ENCODE assay signal across 21 cellular contexts in genomic region chr20:25580711-25581110, GRCh38. TPM values are rescaled to one million over a fixed set of nuclear protein-coding genes. Genes with fewer than 3 reads are reported as not detected.
DNase-seq lines count a peak whose midpoint lies in the region; TF ChIP-seq lines count a peak whose summit lies in the region.
"Had no signal": no experiment of that assay in that cellular context is flagged by ENCODE, and none has a peak within 500 bp of the region (broad histone marks: within the 10 kb centered on the region; RNA-seq: fewer than 3 reads in every experiment).

No MANE protein-coding gene starts in this region.

- TF ChIP-seq CTCF in cardiac fibroblast (IDR thresholded peaks at IDR 0.05; ENCODE audit: low read depth, low read length): no peak
- no peak for TF ChIP-seq CTCF in stomach (IDR thresholded peaks at IDR 0.05)
- TF ChIP-seq CTCF in testis (IDR thresholded peaks at IDR 0.05): no peak

- H3K4me3 ChIP-seq in cardiac fibroblast (replicated peaks in 1 of 2; ENCODE audit: low read depth in 2 of 2, low read length in 2 of 2) (no peak overlapping the region), stomach (no peak overlapping the region), testis (no peak overlapping the region)
- H3K4me3 ChIP-seq: body of pancreas, mucosa of descending colon, neural progenitor cell had no signal

- DNase-seq in DMS79 treated with DMSO at 0.1 percent for 48 hours (lab: John Stamatoyannopoulos, UW) (peak; percentile 2), DMS79 (lab: John Stamatoyannopoulos, UW) (no peak), cardiac fibroblast (ENCODE audit: low read depth in 2 of 2) (peak; percentile 41 to 47), kidney tubule cell (ENCODE audit: low spot score) (peak; percentile 42), stomach (peak; percentile 47), NCI-H187 (lab: John Stamatoyannopoulos, UW) (no peak), testis (no peak)
- DNase-seq in activated CD4-positive, alpha-beta T cell treated with anti-CD3 and anti-CD28 coated beads for 48 hours: no peak
- DNase-seq: activated naive CD4-positive, alpha-beta T cell treated with anti-CD3 and anti-CD28 coated beads, Interleukin-2, amount 50 U/mL, for 16 hours; activated T-cell treated with anti-CD3 and anti-CD28 coated beads, Interleukin-2, amount 50 U/mL, for 72 hours; mucosa of descending colon; NCI-H1436 treated with DMSO at 0.1 percent for 48 hours; OCI-M1; SHP77; stimulated activated CD4-positive, alpha-beta T cell treated with anti-CD3 and anti-CD28 coated beads, Interleukin-4, amount 100 ng/mL, for 4 hours; SW 1271 had no signal

- H3K36me3 ChIP-seq in stomach: peaks cover 0 to 5% (median 0%) of the 10 kb centered on the region in 4 donors
- H3K36me3 ChIP-seq in testis (ENCODE audit: low read depth, missing control alignments): no peaks in the 10 kb centered on the region

- H3K27me3 ChIP-seq in stomach (peaks cover 0 to 13% (median 5%) of the 10 kb centered on the region in 3 donors), testis (no peaks in the 10 kb centered on the region)
- H3K27me3 ChIP-seq: body of pancreas, neural progenitor cell had no signal

- 22 to 55% (median 40%) methylated on average over 4 of the region's 4 CpGs for WGBS in stomach, 5 donors
- WGBS in testis, 2 donors: 55 to 75% methylated on average over 3 to 4 of the region's 4 CpGs

- no peak for TF ChIP-seq EP300 in stomach (IDR thresholded peaks at IDR 0.05)

- intact Hi-C loops in stomach (cut with DNase I; ENCODE audit: low total_unique reads): no loop called here
- intact Hi-C loops in testis (cut with DNase I; ENCODE audit: low total_unique reads): no loop called here

- no peak for TF ChIP-seq POLR2A in stomach (IDR thresholded peaks at IDR 0.05)
- TF ChIP-seq POLR2A in testis (IDR thresholded peaks at IDR 0.05): no peak

- no peaks in the 10 kb centered on the region for H3K9me3 ChIP-seq in stomach
- no peaks in the 10 kb centered on the region for H3K9me3 ChIP-seq in testis
- H3K9me3 ChIP-seq: body of pancreas, Caco-2, mucosa of descending colon had no signal

- H3K27ac ChIP-seq in stomach (peak overlapping the region in 1 of 5 donors; percentile 26), testis (no peak overlapping the region)
- H3K27ac ChIP-seq: 22Rv1, body of pancreas, HL-60, neural progenitor cell had no signal

- H3K4me1 ChIP-seq in stomach (peaks cover 0 to 47% (median 21%) of the 10 kb centered on the region in 4 donors), testis (peaks cover 20% of the 10 kb centered on the region)
- H3K4me1 ChIP-seq: Caco-2 had no signal

RNA-seq across cellular contexts. Expression of gene NINL, which starts 4.6 kb away (rescaled TPM):
- 10 to 100 TPM in 4 of 5 donors, 1 to 10 TPM in 1; 3.1 to 34.8 (median 22.0) TPM for total RNA-seq in stomach
- polyA plus RNA-seq in stomach: 10 to 100 TPM in 1 of 3 donors, 1 to 10 TPM in 2; 6.4 to 10.1 (median 7.8) TPM
- 10 to 100 TPM; 32.8 to 33.4 TPM for total RNA-seq in testis
- polyA plus RNA-seq in testis (ENCODE audit: insufficient read depth, low read depth, low replicate concordance): 17.9 TPM

RNA-seq across cellular contexts. Expression of gene NANP, which starts 43.1 kb away (rescaled TPM):
- total RNA-seq in stomach: 1 to 10 TPM in 3 of 5 donors, under 1 TPM in 2; under 0.01 to 5.7 (median 1.2) TPM
- 1 to 10 TPM; 1.5 to 2.8 (median 2.7) TPM for polyA plus RNA-seq in stomach
- total RNA-seq in testis: 1 to 10 TPM; 6.3 to 6.9 TPM
- polyA plus RNA-seq in testis (ENCODE audit: insufficient read depth, low read depth, low replicate concordance): 4.4 TPM

Comparison
In these comparisons a context has a peak if more than half of its experiments do, and no peak if none do; other contexts are left out.
1. DNase-seq: peak in DMS79 treated with DMSO at 0.1 percent for 48 hours (single experiment), cardiac fibroblast (2 of 2), kidney tubule cell (single experiment) and stomach (single experiment); none in DMS79 (single experiment), NCI-H187 (0 of 2), testis (single experiment) and activated CD4-positive, alpha-beta T cell treated with anti-CD3 and anti-CD28 coated beads for 48 hours (single experiment).